ENCODE assay signal across 1 cellular context in genomic region chr15:57320543-57321220, GRCh38.
TF ChIP-seq lines count a peak whose summit lies in the region.

No MANE protein-coding gene starts in this region.

TF ChIP-seq in K562, 482 proteins besides CTCF, POLR2A, EP300 and RAD21 (continued from another document and continues in another):
- TF ChIP-seq PBX2 (CRISPR knock-in tag; IDR thresholded peaks at IDR 0.05; ENCODE audit: low read depth) (no peak), PBX2 (tag; conservative IDR thresholded peaks at IDR 0.05; ENCODE audit: low read depth) (no peak), BCOR (IDR thresholded peaks at IDR 0.05) (no peak), E2F1 (CRISPR knock-in tag; IDR thresholded peaks at IDR 0.05) (no peak), RREB1 (CRISPR knock-in tag; IDR thresholded peaks at IDR 0.05) (no peak), ZNF232 (CRISPR knock-in tag; IDR thresholded peaks at IDR 0.05) (no peak), NR2C2 (CRISPR knock-in tag; IDR thresholded peaks at IDR 0.05) (no peak), NR2C2 (tag; IDR thresholded peaks at IDR 0.05) (no peak), CCNT2 (IDR thresholded peaks at IDR 0.05; ENCODE audit: borderline replicate concordance, extremely low read depth, insufficient read length, low read depth, low read length) (no peak), CEBPG (CRISPR knock-in tag; IDR thresholded peaks at IDR 0.05) (no peak), CEBPG (tag; conservative IDR thresholded peaks at IDR 0.05 in 1 of 2, IDR thresholded peaks at IDR 0.05 in 1 of 2) (no peak), HMG20B (CRISPR knock-in tag; IDR thresholded peaks at IDR 0.05) (no peak), KAT8 (IDR thresholded peaks at IDR 0.05; ENCODE audit: low read depth) (no peak), ATF6 (CRISPR knock-in tag; IDR thresholded peaks at IDR 0.05) (no peak), ATF3 (IDR thresholded peaks at IDR 0.05) (peak; percentile 31; the same call in 1 of the 2 replicates), ATF3 (CRISPR knock-in tag; conservative IDR thresholded peaks at IDR 0.05) (no peak), ELF4 (CRISPR knock-in tag; IDR thresholded peaks at IDR 0.05) (no peak), NR1H2 (CRISPR knock-in tag; IDR thresholded peaks at IDR 0.05) (no peak), ZNF280A (IDR thresholded peaks at IDR 0.05; ENCODE audit: low read depth, partially characterized antibody) (no peak), GTF2E2 (tag; IDR thresholded peaks at IDR 0.05) (no peak), ZNF436 (CRISPR knock-in tag; IDR thresholded peaks at IDR 0.05) (no peak), USF1 (CRISPR knock-in tag; IDR thresholded peaks at IDR 0.05) (0 out of 2 replicates have a peak, but pooled peaks have one; percentile 40), MEF2D (tag; conservative IDR thresholded peaks at IDR 0.05; ENCODE audit: low read depth) (no peak), EWSR1 (IDR thresholded peaks at IDR 0.05; ENCODE audit: borderline replicate concordance, low read depth, partially characterized antibody) (no peak), CXXC5 (CRISPR knock-in tag; IDR thresholded peaks at IDR 0.05) (peak; percentile 18), MEF2A (IDR thresholded peaks at IDR 0.05; ENCODE audit: control insufficient read depth, low read depth, low read length) (no peak), ZNF766 (CRISPR knock-in tag; conservative IDR thresholded peaks at IDR 0.05) (0 out of 2 replicates have a peak, but pooled peaks have one; percentile 24), NFE2L1 (tag; IDR thresholded peaks at IDR 0.05; ENCODE audit: borderline replicate concordance, low read depth) (no peak), HNRNPLL (IDR thresholded peaks at IDR 0.05; ENCODE audit: low read depth, low read length, poor library complexity, severe bottlenecking) (no peak), FOXP1 (CRISPR knock-in tag; IDR thresholded peaks at IDR 0.05) (no peak), FIP1L1 (IDR thresholded peaks at IDR 0.05; ENCODE audit: low read depth, low read length, poor library complexity, severe bottlenecking) (no peak), ZNF134 (CRISPR knock-in tag; conservative IDR thresholded peaks at IDR 0.05) (no peak), SIX5 (IDR thresholded peaks at IDR 0.05; ENCODE audit: borderline replicate concordance in 1 of 2, insufficient read depth in 1 of 2, low read depth in 1 of 2, low read length in 2 of 2) (no peak), THRAP3 (IDR thresholded peaks at IDR 0.05; ENCODE audit: borderline replicate concordance) (no peak), STAG1 (CRISPR knock-in tag; IDR thresholded peaks at IDR 0.05; ENCODE audit: borderline replicate concordance) (no peak), PRMT5 (CRISPR knock-in tag; IDR thresholded peaks at IDR 0.05) (no peak), STAT6 (CRISPR knock-in tag; IDR thresholded peaks at IDR 0.05) (no peak), ZNF121 (CRISPR knock-in tag; conservative IDR thresholded peaks at IDR 0.05) (no peak), FOXP4 (CRISPR knock-in tag; IDR thresholded peaks at IDR 0.05; ENCODE audit: borderline replicate concordance) (no peak), TRIM25 (IDR thresholded peaks at IDR 0.05; ENCODE audit: borderline replicate concordance) (no peak)
